21 cellular contexts compared by ENCODE assay signal in the genomic region with DNA sequence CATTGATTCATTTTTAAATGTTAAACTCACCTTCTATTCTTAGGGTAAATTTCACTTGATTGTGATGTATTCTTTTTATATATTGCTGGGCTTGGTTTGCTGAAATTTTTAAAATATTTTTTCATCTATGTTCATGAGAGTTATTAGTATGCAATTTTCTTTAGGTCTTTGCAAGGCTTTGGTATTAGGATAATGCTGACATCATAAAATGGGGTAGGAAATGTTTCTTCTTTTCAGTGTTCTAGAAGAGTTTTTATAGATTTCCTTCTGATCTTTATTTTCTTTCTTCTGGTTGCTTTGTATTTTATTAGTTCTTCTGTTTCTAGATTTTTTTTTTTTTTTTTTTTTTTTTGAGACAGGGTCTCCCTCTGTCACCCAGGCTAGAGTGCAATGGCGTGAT. TPM values are rescaled to one million over a fixed set of nuclear protein-coding genes. Genes with fewer than 3 reads are reported as not detected.
A peak's percentile ranks its signal among the peaks of the same experiment; 100 is the strongest.
DNase-seq lines count a peak whose midpoint lies in the region; ATAC-seq, FAIRE-seq and TF ChIP-seq lines count a peak whose summit lies in the region.
"Had no signal": no experiment of that assay in that cellular context is flagged by ENCODE, and none has a peak within 500 bp of the region (broad histone marks: within the 10 kb centered on the region; RNA-seq: fewer than 3 reads in every experiment).

No MANE protein-coding gene starts in this region.

- no peak for FAIRE-seq in HepG2 (lab: Jason Lieb, UNC)
- FAIRE-seq: A549, D721Med, GM12891, GM19239 had no signal

- H2AFZ ChIP-seq in HepG2 (ENCODE audit: low read length) = no peak overlapping the region

- intact Hi-C loops in HepG2 (cut with micrococcal nuclease; ENCODE audit: unreplicated experiment) = no loop called here
- intact Hi-C loops in right lobe of liver (cut with DNase I) = no loop called here
- intact Hi-C loops in transverse colon (cut with DNase I; ENCODE audit: low total_unique reads) = no loop called here

- TF ChIP-seq CTCF in HepG2 (CRISPR knock-in tag; IDR thresholded peaks at IDR 0.05) = no peak
- no peak for TF ChIP-seq CTCF in right lobe of liver (IDR thresholded peaks at IDR 0.05)
- no peak for TF ChIP-seq CTCF in osteocyte (IDR thresholded peaks at IDR 0.05)
- no peak for TF ChIP-seq CTCF in transverse colon (IDR thresholded peaks at IDR 0.05)

- H3K27ac Mint-ChIP-seq in effector memory CD8-positive, alpha-beta T cell = peak overlapping the region; percentile 38 to 44
- peak overlapping the region; percentile 14 for H3K27ac Mint-ChIP-seq in osteocyte (ENCODE audit: unreplicated experiment)
- H3K27ac Mint-ChIP-seq: B cell; CD4-positive, alpha-beta T cell; CD8-positive, alpha-beta T cell had no signal

- H3K4me1 ChIP-seq in HepG2 (ENCODE audit: insufficient read depth, low read length) = no peaks in the 10 kb centered on the region
- H3K4me1 ChIP-seq in right lobe of liver = no peaks in the 10 kb centered on the region
- no peaks in the 10 kb centered on the region for H3K4me1 ChIP-seq in transverse colon
- H3K4me1 ChIP-seq: A549, Caco-2 had no signal

- H3K4me2 ChIP-seq in HepG2 (ENCODE audit: low read depth, low read length) = no peak overlapping the region
- H3K4me2 ChIP-seq: A549 had no signal

- H3K9me3 ChIP-seq in HepG2 (ENCODE audit: low read length) (no peaks in the 10 kb centered on the region), right lobe of liver (no peaks in the 10 kb centered on the region), transverse colon (no peaks in the 10 kb centered on the region)
- H3K9me3 ChIP-seq: A549; BLaER1 treated with 17β-estradiol and CSF1 and Interleukin-3, amounts not matched to agents 10 nM and 100 nM; Caco-2 had no signal

- CTCF ChIA-PET in HepG2 (lab: Yijun Ruan, JAX; ENCODE audit: low intra/inter-chr PET ratio, low total read pairs) = no interaction called here

- POLR2A ChIA-PET in HepG2 (lab: Yijun Ruan, JAX) = no interaction called here

- TF ChIP-seq EP300 in HepG2 (IDR thresholded peaks at IDR 0.05; ENCODE audit: low read depth in 2 of 2, low read length in 2 of 2) (no peak), HepG2 (CRISPR knock-in tag; IDR thresholded peaks at IDR 0.05; ENCODE audit: borderline replicate concordance) (no peak), transverse colon (IDR thresholded peaks at IDR 0.05; ENCODE audit: low read depth) (no peak)

- ATAC-seq in HepG2 (no peak), right lobe of liver (no peak)
- no peak for ATAC-seq in effector memory CD8-positive, alpha-beta T cell (replicated peaks)
- ATAC-seq: A549; CD8-positive, alpha-beta T cell had no signal

- in situ Hi-C loops in HepG2 (cut with HindIII; ENCODE audit: extremely low pct_ligation_motif_present, low pct_unique_long_range_greater_than_20kb) (no loop called here), KBM-7 (cut with MboI; ENCODE audit: low pct_unique_long_range_greater_than_20kb, low sequenced_read_pairs) (no loop called here), transverse colon (cut with MboI; ENCODE audit: low pct_ligation_motif_present in 1 of 4, low pct_unique_long_range_greater_than_20kb in 1 of 4, low sequenced_read_pairs in 3 of 4) (no loop called here)

- H3K36me3 ChIP-seq in HepG2 (replicated peaks in 1 of 2; ENCODE audit: control insufficient read depth in 1 of 2, insufficient read depth in 2 of 2, low read length in 2 of 2) = 0 out of 5 replicates have a peak, but pooled peaks cover 0 to 3% of the 10 kb centered on the region in 2 experiments
- peaks cover 0 to 1% (median 0%) of the 10 kb centered on the region in 4 donors for H3K36me3 ChIP-seq in right lobe of liver
- no peaks in the 10 kb centered on the region for H3K36me3 ChIP-seq in transverse colon

- BruUV-seq in HepG2 (replicated peaks; lab: Mats Ljungman, UMichigan) = no TSS peak

- H3K27me3 ChIP-seq in HepG2 (ENCODE audit: control insufficient read depth in 1 of 2, insufficient read depth in 2 of 2, low read length in 2 of 2) (no peaks in the 10 kb centered on the region), right lobe of liver (no peaks in the 10 kb centered on the region), transverse colon (no peaks in the 10 kb centered on the region)
- H3K27me3 ChIP-seq: BLaER1 treated with 17β-estradiol and CSF1 and Interleukin-3, amounts not matched to agents 10 nM and 100 nM had no signal

- H3K4me3 Mint-ChIP-seq in effector memory CD8-positive, alpha-beta T cell = no peak overlapping the region
- H3K4me3 Mint-ChIP-seq in osteocyte (ENCODE audit: unreplicated experiment) = no peak overlapping the region
- H3K4me3 Mint-ChIP-seq: B cell; CD4-positive, alpha-beta T cell; CD8-positive, alpha-beta T cell had no signal

- no peak overlapping the region for H3K4me3 ChIP-seq in HepG2 (replicated peaks in 1 of 3; ENCODE audit: insufficient read depth in 1 of 3, low read depth in 2 of 3, low read length in 3 of 3)
- no peak overlapping the region for H3K4me3 ChIP-seq in right lobe of liver
- H3K4me3 ChIP-seq in transverse colon = no peak overlapping the region
- H3K4me3 ChIP-seq: A549; BLaER1 treated with 17β-estradiol and CSF1 and Interleukin-3, amounts not matched to agents 10 nM and 100 nM had no signal

- no peaks in the 10 kb centered on the region for H3K9me3 Mint-ChIP-seq in effector memory CD8-positive, alpha-beta T cell
- no peaks in the 10 kb centered on the region for H3K9me3 Mint-ChIP-seq in osteocyte (ENCODE audit: unreplicated experiment)
- H3K9me3 Mint-ChIP-seq: CD4-positive, alpha-beta T cell; CD8-positive, alpha-beta T cell had no signal

- H3K27ac ChIP-seq in HepG2 (ENCODE audit: extremely low read length, insufficient read depth, low read length) = no peak overlapping the region
- no peak overlapping the region for H3K27ac ChIP-seq in right lobe of liver
- no peak overlapping the region for H3K27ac ChIP-seq in transverse colon
- H3K27ac ChIP-seq: 22Rv1; A549; BLaER1 treated with 17β-estradiol and CSF1 and Interleukin-3, amounts not matched to agents 10 nM and 100 nM; C4-2B had no signal

- H4K20me1 ChIP-seq in HepG2 (ENCODE audit: insufficient read depth, low read length) = no peaks in the 10 kb centered on the region

- 91% methylated on average over 1 of the region's 1 CpG for WGBS in HepG2 (ENCODE audit: low lambda C conversion rate)
- 100% methylated on average over 1 of the region's 1 CpG for whole genome bisulfite sequencing in right lobe of liver (ENCODE audit: insufficient coverage, low coverage, low lambda C conversion rate, missing lambda C conversion rate)
- WGBS in transverse colon (ENCODE audit: low coverage in 1 of 2), 2 donors = 94 to 100% methylated on average over 1 of the region's 1 CpG

- no peaks in the 10 kb centered on the region for H3K27me3 Mint-ChIP-seq in effector memory CD8-positive, alpha-beta T cell
- no peaks in the 10 kb centered on the region for H3K27me3 Mint-ChIP-seq in osteocyte (ENCODE audit: unreplicated experiment)
- H3K27me3 Mint-ChIP-seq: B cell; CD4-positive, alpha-beta T cell had no signal

- peaks cover 5% of the 10 kb centered on the region in 2 donors for H3K4me1 Mint-ChIP-seq in effector memory CD8-positive, alpha-beta T cell (ENCODE audit: low read depth in 2 of 2)
- peaks cover 29% of the 10 kb centered on the region for H3K4me1 Mint-ChIP-seq in osteocyte (ENCODE audit: unreplicated experiment)
- H3K4me1 Mint-ChIP-seq: B cell had no signal

- DNase-seq in HepG2 (ENCODE audit: low spot score) = no peak
- DNase-seq in right lobe of liver = no peak
- no peak for DNase-seq in effector memory CD8-positive, alpha-beta T cell
- DNase-seq in osteocyte (ENCODE audit: extremely low spot score, unreplicated experiment) = no peak
- DNase-seq in KBM-7 = no peak
- no peak for DNase-seq in transverse colon
- DNase-seq: AML-193; Caco-2; Calu3; CD4-positive, alpha-beta T cell; CD8-positive, alpha-beta T cell; DMS79 treated with DMSO at 0.1 percent for 48 hours; GF-D8 had no signal

- H3K79me2 ChIP-seq in HepG2 (ENCODE audit: insufficient read depth, low read length) = no peaks in the 10 kb centered on the region

- no peak for TF ChIP-seq RAD21 in HepG2 (CRISPR knock-in tag; IDR thresholded peaks at IDR 0.05)

- TF ChIP-seq POLR2A in HepG2 (IDR thresholded peaks at IDR 0.05; ENCODE audit: insufficient read depth in 1 of 2, low read depth in 2 of 2, low read length in 2 of 2) (no peak), right lobe of liver (IDR thresholded peaks at IDR 0.05) (no peak), transverse colon (IDR thresholded peaks at IDR 0.05) (no peak)

- no peaks in the 10 kb centered on the region for H3K36me3 Mint-ChIP-seq in effector memory CD8-positive, alpha-beta T cell (ENCODE audit: insufficient read depth)
- H3K36me3 Mint-ChIP-seq in osteocyte (ENCODE audit: unreplicated experiment) = peaks cover 2% of the 10 kb centered on the region

- H3K9ac ChIP-seq in HepG2 (ENCODE audit: insufficient read depth, low read depth, low read length) = no peak overlapping the region
- H3K9ac ChIP-seq: BLaER1 treated with 17β-estradiol and CSF1 and Interleukin-3, amounts not matched to agents 10 nM and 100 nM had no signal

RNA-seq across cellular contexts. Expression of a gene that starts 56.3 kb away (rescaled TPM):
- total RNA-seq in HepG2 (2016; rRNA removed; fragmentation: Illumina TruSeq; extraction: Trizol) (9.5 and 12.9 TPM in 2 replicates), right lobe of liver (1 to 10 TPM; 6.1 to 9.3 (median 8.0) TPM), osteocyte (19.0 and 19.9 TPM in 2 replicates), transverse colon (100 to 1,000 TPM in 3 of 4 donors, 10 to 100 TPM in 1; 93.7 to 635 (median 551) TPM)
- total RNA-seq in HepG2 (2016; cell fraction: cytosol; rRNA removed; fragmentation: Illumina TruSeq; extraction: Trizol; ENCODE audit: low read depth) = 4.4 and 6.0 TPM in 2 replicates
- 10.6 and 14.1 TPM in 2 replicates for total RNA-seq in HepG2 (2016; cell fraction: insoluble cytoplasmic fraction; rRNA removed; fragmentation: Illumina TruSeq; extraction: Trizol)
- 4.9 and 5.6 TPM in 2 replicates for total RNA-seq in HepG2 (2016; cell fraction: membrane; rRNA removed; fragmentation: Illumina TruSeq; extraction: Trizol)
- 13.2 and 15.2 TPM in 2 replicates for total RNA-seq in HepG2 (2016; cell fraction: nucleus; rRNA removed; fragmentation: Illumina TruSeq; extraction: Trizol)
- 12.5 and 14.7 TPM in 2 replicates for polyA plus RNA-seq in HepG2 (2011; rRNA removed)
- 7.5 and 10.5 TPM in 2 replicates for polyA plus RNA-seq in HepG2 (2011; cell fraction: cytosol; rRNA removed)
- 11.3 TPM in 2 replicates for polyA plus RNA-seq in HepG2 (2011; cell fraction: nucleus; rRNA removed)
- polyA plus RNA-seq in HepG2 (2012) = 8.1 and 8.5 TPM in 2 replicates
- polyA plus RNA-seq in HepG2 (2016; cell fraction: cytosol; fragmentation: Illumina TruSeq; extraction: Trizol; ENCODE audit: low read depth) = 1.0 and 1.3 TPM in 2 replicates
- 9.3 and 10.0 TPM in 2 replicates for polyA plus RNA-seq in HepG2 (2016; cell fraction: insoluble cytoplasmic fraction; fragmentation: Illumina TruSeq; extraction: Trizol; ENCODE audit: low read depth)
- polyA plus RNA-seq in HepG2 (2016; cell fraction: membrane; fragmentation: Illumina TruSeq; extraction: Trizol; ENCODE audit: low read depth) = 2.6 TPM in 2 replicates
- polyA plus RNA-seq in HepG2 (2016; cell fraction: nucleus; fragmentation: Illumina TruSeq; extraction: Trizol; ENCODE audit: insufficient read depth, low read depth) = 16.2 and 18.7 TPM in 2 replicates
- 30.7 and 36.9 TPM in 2 replicates for polyA minus RNA-seq in HepG2 (2011; rRNA and poly(A)+ RNA removed; ENCODE audit: low replicate concordance)
- polyA minus RNA-seq in HepG2 (2011; cell fraction: cytosol; rRNA and poly(A)+ RNA removed) = 12.8 and 15.4 TPM in 2 replicates
- 9.8 and 14.9 TPM in 2 replicates for polyA minus RNA-seq in HepG2 (2011; cell fraction: nucleus; rRNA and poly(A)+ RNA removed)
